Comparison of ENCODE assay signal across 21 cellular contexts in genomic region chr4:188154668-188155423, GRCh38. TPM values are rescaled to one million over a fixed set of nuclear protein-coding genes. Genes with fewer than 3 reads are reported as not detected.
"Had no signal": no experiment of that assay in that cellular context is flagged by ENCODE, and none has a peak within 500 bp of the region (broad histone marks: within the 10 kb centered on the region; RNA-seq: fewer than 3 reads in every experiment).

No MANE protein-coding gene starts in this region.

- H3K36me3 Mint-ChIP-seq: stimulated activated naive B cell treated with anti-CD40 and anti-IgM and Interleukin-4, amounts not matched to agents 10 μg/mL and 1 μg/mL and 100 μg/mL, for 72 hours had no signal

- FAIRE-seq: keratinocyte had no signal

- H3K4me1 Mint-ChIP-seq: mesothelial cell of epicardium; nephron progenitor cell; stimulated activated naive B cell treated with anti-CD40 and anti-IgM and Interleukin-4, amounts not matched to agents 10 μg/mL and 1 μg/mL and 100 μg/mL, for 72 hours had no signal

- H3K27ac Mint-ChIP-seq: activated T-cell treated with anti-CD3 and anti-CD28 coated beads, Interleukin-2, amount 50 U/mL, for 72 hours; mesothelial cell of epicardium; nephron progenitor cell; stimulated activated naive B cell treated with anti-CD40 and anti-IgM and Interleukin-4, amounts not matched to agents 10 μg/mL and 1 μg/mL and 100 μg/mL, for 72 hours had no signal

- DNase-seq: activated CD4-positive, alpha-beta T cell treated with anti-CD3 and anti-CD28 coated beads, Interleukin-2, amount 50 U/mL, for 1 hour; activated CD8-positive, alpha-beta memory T cell treated with anti-CD3 and anti-CD28 coated beads, Interleukin-2, amount 50 U/mL, for 4 hours; activated effector memory CD4-positive, alpha-beta T cell treated with anti-CD3 and anti-CD28 coated beads, Interleukin-2, amount 50 U/mL, for 16 hours; activated naive CD4-positive, alpha-beta T cell treated with anti-CD3 and anti-CD28 coated beads, Interleukin-2, amount 50 U/mL, for 16 hours; activated T-cell treated with anti-CD3 and anti-CD28 coated beads, Interleukin-2, amount 50 U/mL, for 72 hours; aorta; brain microvascular endothelial cell; central memory CD4-positive, alpha-beta T cell; colonic mucosa; gastrocnemius medialis; nephron progenitor cell; nucleus accumbens; spleen; stimulated activated naive B cell treated with anti-CD40 and anti-IgM and Interleukin-4, amounts not matched to agents 10 μg/mL and 1 μg/mL and 100 μg/mL, for 72 hours had no signal

- H3K4me3 Mint-ChIP-seq: activated T-cell treated with anti-CD3 and anti-CD28 coated beads, Interleukin-2, amount 50 U/mL, for 72 hours; mesothelial cell of epicardium; nephron progenitor cell; stimulated activated naive B cell treated with anti-CD40 and anti-IgM and Interleukin-4, amounts not matched to agents 10 μg/mL and 1 μg/mL and 100 μg/mL, for 72 hours had no signal

- H3K27me3 Mint-ChIP-seq: stimulated activated naive B cell treated with anti-CD40 and anti-IgM and Interleukin-4, amounts not matched to agents 10 μg/mL and 1 μg/mL and 100 μg/mL, for 72 hours had no signal

RNA-seq across cellular contexts. Expression of gene TRIML1, which starts 15.6 kb away (rescaled TPM):
- total RNA-seq: activated T-cell treated with anti-CD3 and anti-CD28 coated beads, Interleukin-2, amount 50 U/mL, for 72 hours; aorta; colonic mucosa; gastrocnemius medialis; left lobe of liver; lung; mesothelial cell of epicardium; renal cortical epithelial cell; spleen; thoracic aorta; ureter had no signal

RNA-seq across cellular contexts. Expression of gene TRIML2, which starts 45.4 kb away (rescaled TPM):
- total RNA-seq: activated T-cell treated with anti-CD3 and anti-CD28 coated beads, Interleukin-2, amount 50 U/mL, for 72 hours; aorta; gastrocnemius medialis; left lobe of liver; lung; mesothelial cell of epicardium; renal cortical epithelial cell; spleen; thoracic aorta; ureter had no signal
